1 cellular context compared by ENCODE assay signal in the genomic region with DNA sequence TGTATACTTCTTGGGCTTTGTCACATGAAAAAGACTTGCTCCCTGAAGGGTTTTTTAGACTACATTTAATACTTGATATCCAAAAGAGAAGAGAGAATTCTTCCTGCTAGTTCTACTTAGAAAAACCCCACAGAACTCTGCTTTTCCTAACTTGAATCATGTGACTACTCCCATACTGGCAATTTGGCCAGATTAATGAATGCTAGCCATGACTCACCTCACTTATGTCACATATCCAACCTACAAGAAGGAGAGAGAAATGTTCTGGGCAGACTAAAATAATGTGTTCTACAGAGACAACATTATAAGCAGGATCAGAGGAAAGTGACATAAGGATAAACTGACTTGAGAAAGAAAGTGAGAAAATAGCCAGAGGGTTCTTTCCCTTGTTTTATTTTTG.
A peak's percentile ranks its signal among the peaks of the same experiment; 100 is the strongest.
TF ChIP-seq lines count a peak whose summit lies in the region.

No MANE protein-coding gene starts in this region.

TF ChIP-seq in IMR-90, 13 proteins besides CTCF, POLR2A, EP300 and RAD21:
- TF ChIP-seq MAZ (IDR thresholded peaks at IDR 0.05; ENCODE audit: borderline replicate concordance, low read depth, low read length) (no peak), BHLHE40 (IDR thresholded peaks at IDR 0.05; ENCODE audit: low read depth, low read length) (no peak), CHD1 (IDR thresholded peaks at IDR 0.05; ENCODE audit: low read depth, low read length) (no peak), MXI1 (IDR thresholded peaks at IDR 0.05; ENCODE audit: borderline replicate concordance, low read depth, low read length) (no peak), USF2 (IDR thresholded peaks at IDR 0.05; ENCODE audit: low read depth, low read length) (peak; percentile 53; the same call in 1 of the 2 replicates), FOS (IDR thresholded peaks at IDR 0.05; ENCODE audit: low read depth, low read length) (peak; percentile 44; the same call in 1 of the 2 replicates), CEBPB (IDR thresholded peaks at IDR 0.05; ENCODE audit: low read depth, low read length) (no peak), SMC3 (IDR thresholded peaks at IDR 0.05; ENCODE audit: low read depth, low read length) (no peak), MAFK (IDR thresholded peaks at IDR 0.05; ENCODE audit: low read depth, low read length) (no peak), RCOR1 (IDR thresholded peaks at IDR 0.05; ENCODE audit: insufficient replicate concordance, low read length) (no peak), RFX5 (IDR thresholded peaks at IDR 0.05; ENCODE audit: low read depth, low read length) (no peak), NFE2L2 (IDR thresholded peaks at IDR 0.05; ENCODE audit: low read depth, low read length) (no peak)
- TF ChIP-seq, protein P1, sequence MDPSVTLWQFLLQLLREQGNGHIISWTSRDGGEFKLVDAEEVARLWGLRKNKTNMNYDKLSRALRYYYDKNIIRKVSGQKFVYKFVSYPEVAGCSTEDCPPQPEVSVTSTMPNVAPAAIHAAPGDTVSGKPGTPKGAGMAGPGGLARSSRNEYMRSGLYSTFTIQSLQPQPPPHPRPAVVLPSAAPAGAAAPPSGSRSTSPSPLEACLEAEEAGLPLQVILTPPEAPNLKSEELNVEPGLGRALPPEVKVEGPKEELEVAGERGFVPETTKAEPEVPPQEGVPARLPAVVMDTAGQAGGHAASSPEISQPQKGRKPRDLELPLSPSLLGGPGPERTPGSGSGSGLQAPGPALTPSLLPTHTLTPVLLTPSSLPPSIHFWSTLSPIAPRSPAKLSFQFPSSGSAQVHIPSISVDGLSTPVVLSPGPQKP (IDR thresholded peaks at IDR 0.05; ENCODE audit: borderline replicate concordance, low read depth, low read length), result no peak
